Comparison of ENCODE assay signal across 1 cellular context in the genomic region with DNA sequence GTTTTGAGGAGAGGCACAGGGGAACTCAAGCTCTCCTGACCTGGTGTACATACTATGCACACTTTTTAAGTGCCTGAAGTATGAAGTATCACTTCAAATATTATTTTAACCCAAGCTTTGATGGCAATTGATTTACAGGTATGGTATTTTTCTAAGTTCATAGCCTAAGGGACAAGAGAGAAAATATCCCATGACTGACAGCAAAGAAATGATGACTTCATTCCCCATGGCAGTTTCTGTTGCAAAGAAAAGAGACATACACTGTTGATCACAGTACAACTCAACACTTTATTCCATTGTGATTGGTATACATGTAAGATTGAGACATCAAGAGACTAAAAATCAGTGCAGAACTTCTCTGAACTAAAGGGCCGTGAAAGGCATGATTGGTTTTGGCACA.
TF ChIP-seq lines count a peak whose summit lies in the region.

No MANE protein-coding gene starts in this region.

TF ChIP-seq in GM23338, 12 proteins besides CTCF, POLR2A, EP300 and RAD21 (continued from another document):
- TF ChIP-seq, protein P1, sequence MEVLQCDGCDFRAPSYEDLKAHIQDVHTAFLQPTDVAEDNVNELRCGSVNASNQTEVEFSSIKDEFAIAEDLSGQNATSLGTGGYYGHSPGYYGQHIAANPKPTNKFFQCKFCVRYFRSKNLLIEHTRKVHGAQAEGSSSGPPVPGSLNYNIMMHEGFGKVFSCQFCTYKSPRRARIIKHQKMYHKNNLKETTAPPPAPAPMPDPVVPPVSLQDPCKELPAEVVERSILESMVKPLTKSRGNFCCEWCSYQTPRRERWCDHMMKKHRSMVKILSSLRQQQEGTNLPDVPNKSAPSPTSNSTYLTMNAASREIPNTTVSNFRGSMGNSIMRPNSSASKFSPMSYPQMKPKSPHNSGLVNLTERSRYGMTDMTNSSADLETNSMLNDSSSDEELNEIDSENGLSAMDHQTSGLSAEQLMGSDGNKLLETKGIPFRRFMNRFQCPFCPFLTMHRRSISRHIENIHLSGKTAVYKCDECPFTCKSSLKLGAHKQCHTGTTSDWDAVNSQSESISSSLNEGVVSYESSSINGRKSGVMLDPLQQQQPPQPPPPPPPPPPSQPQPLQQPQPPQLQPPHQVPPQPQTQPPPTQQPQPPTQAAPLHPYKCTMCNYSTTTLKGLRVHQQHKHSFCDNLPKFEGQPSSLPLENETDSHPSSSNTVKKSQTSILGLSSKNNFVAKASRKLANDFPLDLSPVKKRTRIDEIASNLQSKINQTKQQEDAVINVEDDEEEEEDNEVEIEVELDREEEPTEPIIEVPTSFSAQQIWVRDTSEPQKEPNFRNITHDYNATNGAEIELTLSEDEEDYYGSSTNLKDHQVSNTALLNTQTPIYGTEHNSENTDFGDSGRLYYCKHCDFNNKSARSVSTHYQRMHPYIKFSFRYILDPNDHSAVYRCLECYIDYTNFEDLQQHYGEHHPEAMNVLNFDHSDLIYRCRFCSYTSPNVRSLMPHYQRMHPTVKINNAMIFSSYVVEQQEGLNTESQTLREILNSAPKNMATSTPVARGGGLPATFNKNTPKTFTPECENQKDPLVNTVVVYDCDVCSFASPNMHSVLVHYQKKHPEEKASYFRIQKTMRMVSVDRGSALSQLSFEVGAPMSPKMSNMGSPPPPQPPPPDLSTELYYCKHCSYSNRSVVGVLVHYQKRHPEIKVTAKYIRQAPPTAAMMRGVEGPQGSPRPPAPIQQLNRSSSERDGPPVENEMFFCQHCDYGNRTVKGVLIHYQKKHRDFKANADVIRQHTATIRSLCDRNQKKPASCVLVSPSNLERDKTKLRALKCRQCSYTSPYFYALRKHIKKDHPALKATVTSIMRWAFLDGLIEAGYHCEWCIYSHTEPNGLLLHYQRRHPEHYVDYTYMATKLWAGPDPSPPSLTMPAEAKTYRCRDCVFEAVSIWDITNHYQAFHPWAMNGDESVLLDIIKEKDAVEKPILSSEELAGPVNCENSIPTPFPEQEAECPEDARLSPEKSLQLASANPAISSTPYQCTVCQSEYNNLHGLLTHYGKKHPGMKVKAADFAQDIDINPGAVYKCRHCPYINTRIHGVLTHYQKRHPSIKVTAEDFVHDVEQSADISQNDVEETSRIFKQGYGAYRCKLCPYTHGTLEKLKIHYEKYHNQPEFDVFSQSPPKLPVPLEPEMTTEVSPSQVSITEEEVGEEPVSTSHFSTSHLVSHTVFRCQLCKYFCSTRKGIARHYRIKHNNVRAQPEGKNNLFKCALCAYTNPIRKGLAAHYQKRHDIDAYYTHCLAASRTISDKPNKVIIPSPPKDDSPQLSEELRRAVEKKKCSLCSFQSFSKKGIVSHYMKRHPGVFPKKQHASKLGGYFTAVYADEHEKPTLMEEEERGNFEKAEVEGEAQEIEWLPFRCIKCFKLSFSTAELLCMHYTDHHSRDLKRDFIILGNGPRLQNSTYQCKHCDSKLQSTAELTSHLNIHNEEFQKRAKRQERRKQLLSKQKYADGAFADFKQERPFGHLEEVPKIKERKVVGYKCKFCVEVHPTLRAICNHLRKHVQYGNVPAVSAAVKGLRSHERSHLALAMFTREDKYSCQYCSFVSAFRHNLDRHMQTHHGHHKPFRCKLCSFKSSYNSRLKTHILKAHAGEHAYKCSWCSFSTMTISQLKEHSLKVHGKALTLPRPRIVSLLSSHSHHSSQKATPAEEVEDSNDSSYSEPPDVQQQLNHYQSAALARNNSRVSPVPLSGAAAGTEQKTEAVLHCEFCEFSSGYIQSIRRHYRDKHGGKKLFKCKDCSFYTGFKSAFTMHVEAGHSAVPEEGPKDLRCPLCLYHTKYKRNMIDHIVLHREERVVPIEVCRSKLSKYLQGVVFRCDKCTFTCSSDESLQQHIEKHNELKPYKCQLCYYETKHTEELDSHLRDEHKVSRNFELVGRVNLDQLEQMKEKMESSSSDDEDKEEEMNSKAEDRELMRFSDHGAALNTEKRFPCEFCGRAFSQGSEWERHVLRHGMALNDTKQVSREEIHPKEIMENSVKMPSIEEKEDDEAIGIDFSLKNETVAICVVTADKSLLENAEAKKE (CRISPR knock-in tag; IDR thresholded peaks at IDR 0.05): no peak
- TF ChIP-seq STAT1 (IDR thresholded peaks at IDR 0.05; ENCODE audit: unreplicated experiment) (no peak), CREB1 (CRISPR knock-in tag; IDR thresholded peaks at IDR 0.05; ENCODE audit: low read depth) (no peak), REST (IDR thresholded peaks at IDR 0.05; ENCODE audit: unreplicated experiment) (no peak), POLR2AphosphoS5 (IDR thresholded peaks at IDR 0.05; ENCODE audit: low read depth) (no peak), EZH2 (IDR thresholded peaks at IDR 0.05; ENCODE audit: low read depth, unreplicated experiment) (no peak), NANOG (IDR thresholded peaks at IDR 0.05; ENCODE audit: borderline replicate concordance) (no peak), ZNF331 (CRISPR knock-in tag; IDR thresholded peaks at IDR 0.05; ENCODE audit: low read depth) (no peak), ZNF114 (CRISPR knock-in tag; IDR thresholded peaks at IDR 0.05) (no peak), EZH2phosphoT487 (IDR thresholded peaks at IDR 0.05; ENCODE audit: unreplicated experiment) (no peak)
- TF ChIP-seq, protein P2, sequence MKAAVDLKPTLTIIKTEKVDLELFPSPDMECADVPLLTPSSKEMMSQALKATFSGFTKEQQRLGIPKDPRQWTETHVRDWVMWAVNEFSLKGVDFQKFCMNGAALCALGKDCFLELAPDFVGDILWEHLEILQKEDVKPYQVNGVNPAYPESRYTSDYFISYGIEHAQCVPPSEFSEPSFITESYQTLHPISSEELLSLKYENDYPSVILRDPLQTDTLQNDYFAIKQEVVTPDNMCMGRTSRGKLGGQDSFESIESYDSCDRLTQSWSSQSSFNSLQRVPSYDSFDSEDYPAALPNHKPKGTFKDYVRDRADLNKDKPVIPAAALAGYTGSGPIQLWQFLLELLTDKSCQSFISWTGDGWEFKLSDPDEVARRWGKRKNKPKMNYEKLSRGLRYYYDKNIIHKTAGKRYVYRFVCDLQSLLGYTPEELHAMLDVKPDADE (IDR thresholded peaks at IDR 0.05): no peak
